In genomic region chr17:57369509-57369945, GRCh38 we compare ENCODE assay signal across 11 cellular contexts.
DNase-seq lines count a peak whose midpoint lies in the region; ATAC-seq, FAIRE-seq and TF ChIP-seq lines count a peak whose summit lies in the region.
"Had no signal": no experiment of that assay in that cellular context is flagged by ENCODE, and none has a peak within 500 bp of the region (broad histone marks: within the 10 kb centered on the region; RNA-seq: fewer than 3 reads in every experiment).

No MANE protein-coding gene starts in this region.

- H3K36me3 ChIP-seq in keratinocyte (ENCODE audit: control insufficient read depth in 2 of 2, extremely low read depth in 1 of 2, insufficient read depth in 2 of 2, low read length in 2 of 2): no peaks in the 10 kb centered on the region

- peak overlapping the region; percentile 91 for H3K27ac ChIP-seq in AG04450 (ENCODE audit: low read depth, low read length)
- H3K27ac ChIP-seq in RWPE1: peak overlapping the region; percentile 92
- peak overlapping the region; percentile 94 for H3K27ac ChIP-seq in keratinocyte (ENCODE audit: control insufficient read depth, insufficient read depth, low read length)

- peak overlapping the region; percentile 32 for H2AFZ ChIP-seq in keratinocyte (ENCODE audit: control insufficient read depth, low read length)

- H3K4me1 ChIP-seq in keratinocyte (ENCODE audit: control insufficient read depth, extremely low read depth, insufficient read depth, low read length): peaks cover 56% of the 10 kb centered on the region

- peak overlapping the region; percentile 84 for H3K4me2 ChIP-seq in keratinocyte (ENCODE audit: control insufficient read depth, extremely low read depth, insufficient read depth, low read depth, low read length)

- no peak for DNase-seq in AG04450 (ENCODE audit: low read depth, low spot score)
- DNase-seq in RWPE1 (ENCODE audit: low spot score): no peak
- DNase-seq in keratinocyte (ENCODE audit: low read depth, low spot score): no peak
- no peak for DNase-seq in NCI-H82 treated with DMSO at 0.1 percent for 48 hours (lab: John Stamatoyannopoulos, UW; ENCODE audit: unreplicated experiment)
- DNase-seq in hypothalamus (lab: John Stamatoyannopoulos, UW): no peak
- DNase-seq in epidermal melanocyte (ENCODE audit: insufficient read length, low spot score): no peak
- DNase-seq: stimulated activated CD8-positive, alpha-beta memory T cell treated with anti-CD3 and anti-CD28 coated beads, Interleukin-4, amount 100 ng/mL, for 48 hours; T1000 had no signal

- H3K27me3 ChIP-seq in AG04450 (ENCODE audit: control insufficient read depth, insufficient read depth, low read length) (no peaks in the 10 kb centered on the region), keratinocyte (ENCODE audit: control insufficient read depth, extremely low read depth, insufficient read depth, low read length) (no peaks in the 10 kb centered on the region)

- H3K4me3 ChIP-seq in AG04450 (ENCODE audit: low read depth, low read length): no peak overlapping the region
- H3K4me3 ChIP-seq in keratinocyte (ENCODE audit: control insufficient read depth in 2 of 3, extremely low read depth in 1 of 3, insufficient read depth in 2 of 3, low read depth in 1 of 3, low read length in 3 of 3): peak overlapping the region in 1 of 3 experiments; percentile 9

- peak; percentile 17 for FAIRE-seq in keratinocyte (lab: Jason Lieb, UNC)
- FAIRE-seq: endometrium had no signal

- ATAC-seq in GM21447 (IDR thresholded peaks at IDR 0.05; ENCODE audit: unreplicated experiment) (peak; percentile 34), HG03039 (IDR thresholded peaks at IDR 0.05; ENCODE audit: unreplicated experiment) (no peak)

- CTCF ChIA-PET in AG04450 (lab: Charles Lee): interaction anchor here (1.4 kb wide), 1 partner anchor 126 kb away, joined by 3 read pairs; no protein-coding TSS in a partner anchor
- CTCF ChIA-PET in RWPE1 (lab: Yijun Ruan, JAX): no interaction called here

- H3K9me3 ChIP-seq in AG04450 (ENCODE audit: control insufficient read depth, insufficient read depth, low read length) (peaks cover 2% of the 10 kb centered on the region; the same call in 1 of the 2 replicates), keratinocyte (ENCODE audit: control insufficient read depth, low read depth, low read length) (peaks cover 6% of the 10 kb centered on the region)

- dilution Hi-C loops in keratinocyte (cut with MboI; ENCODE audit: extremely low pct_ligation_motif_present, low sequenced_read_pairs): no loop called here

- H3K9me1 ChIP-seq in keratinocyte (ENCODE audit: control insufficient read depth, extremely low read depth, insufficient read depth, low read length): no peaks in the 10 kb centered on the region

- POLR2A ChIA-PET in AG04450 (lab: Yijun Ruan, JAX): interaction anchor here (0.6 kb wide), 2 partner anchors 35 to 97 kb away, joined by 3 read pairs; no protein-coding TSS in a partner anchor
- POLR2A ChIA-PET in RWPE1 (lab: Yijun Ruan, JAX; ENCODE audit: low non-redundant PET): no interaction called here

- no peak for TF ChIP-seq CTCF in AG04450 (IDR thresholded peaks at IDR 0.05; ENCODE audit: low read depth, low read length)
- TF ChIP-seq CTCF in RWPE1 (conservative IDR thresholded peaks at IDR 0.05; ENCODE audit: low read depth): no peak
- TF ChIP-seq CTCF in keratinocyte (optimal IDR thresholded peaks at IDR 0.05 in 1 of 3, IDR thresholded peaks at IDR 0.05 in 1 of 3, conservative IDR thresholded peaks at IDR 0.05 in 1 of 3; ENCODE audit: extremely low read depth in 1 of 3, insufficient read depth in 2 of 3, low read length in 3 of 3): no peak

- no peaks in the 10 kb centered on the region for H4K20me1 ChIP-seq in keratinocyte (ENCODE audit: control insufficient read depth, extremely low read depth, insufficient read depth, low read length)

- H3K9ac ChIP-seq in keratinocyte (ENCODE audit: control insufficient read depth, extremely low read depth, insufficient read depth, low read length): peak overlapping the region; percentile 60

- H3K79me2 ChIP-seq in keratinocyte (ENCODE audit: control insufficient read depth, insufficient read depth, low read length): no peaks in the 10 kb centered on the region
